In genomic region chr18:54798186-54798585, GRCh38 we compare ENCODE assay signal across 2 cellular contexts.
TF ChIP-seq lines count a peak whose summit lies in the region.

No MANE protein-coding gene starts in this region.

TF ChIP-seq in HepG2, 621 proteins besides CTCF, POLR2A, EP300 and RAD21:
- TF ChIP-seq, protein P1, sequence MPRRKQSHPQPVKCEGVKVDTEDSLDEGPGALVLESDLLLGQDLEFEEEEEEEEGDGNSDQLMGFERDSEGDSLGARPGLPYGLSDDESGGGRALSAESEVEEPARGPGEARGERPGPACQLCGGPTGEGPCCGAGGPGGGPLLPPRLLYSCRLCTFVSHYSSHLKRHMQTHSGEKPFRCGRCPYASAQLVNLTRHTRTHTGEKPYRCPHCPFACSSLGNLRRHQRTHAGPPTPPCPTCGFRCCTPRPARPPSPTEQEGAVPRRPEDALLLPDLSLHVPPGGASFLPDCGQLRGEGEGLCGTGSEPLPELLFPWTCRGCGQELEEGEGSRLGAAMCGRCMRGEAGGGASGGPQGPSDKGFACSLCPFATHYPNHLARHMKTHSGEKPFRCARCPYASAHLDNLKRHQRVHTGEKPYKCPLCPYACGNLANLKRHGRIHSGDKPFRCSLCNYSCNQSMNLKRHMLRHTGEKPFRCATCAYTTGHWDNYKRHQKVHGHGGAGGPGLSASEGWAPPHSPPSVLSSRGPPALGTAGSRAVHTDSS (CRISPR knock-in tag; conservative IDR thresholded peaks at IDR 0.05) = no peak
- TF ChIP-seq ZFP37 (CRISPR knock-in tag; IDR thresholded peaks at IDR 0.05; ENCODE audit: borderline replicate concordance) (no peak), CEBPB (IDR thresholded peaks at IDR 0.05; ENCODE audit: borderline replicate concordance, low read depth, low read length) (0 out of 2 replicates have a peak, but pooled peaks have one; percentile 41)

TF ChIP-seq in IMR-90, 13 proteins besides CTCF, POLR2A, EP300 and RAD21:
- no peak for TF ChIP-seq BHLHE40 (IDR thresholded peaks at IDR 0.05; ENCODE audit: low read depth, low read length)
- TF ChIP-seq CEBPB (IDR thresholded peaks at IDR 0.05; ENCODE audit: low read depth, low read length) = peak; percentile 41; the same call in 1 of the 2 replicates
